ENCODE assay signal across 9 cellular contexts in the genomic region with DNA sequence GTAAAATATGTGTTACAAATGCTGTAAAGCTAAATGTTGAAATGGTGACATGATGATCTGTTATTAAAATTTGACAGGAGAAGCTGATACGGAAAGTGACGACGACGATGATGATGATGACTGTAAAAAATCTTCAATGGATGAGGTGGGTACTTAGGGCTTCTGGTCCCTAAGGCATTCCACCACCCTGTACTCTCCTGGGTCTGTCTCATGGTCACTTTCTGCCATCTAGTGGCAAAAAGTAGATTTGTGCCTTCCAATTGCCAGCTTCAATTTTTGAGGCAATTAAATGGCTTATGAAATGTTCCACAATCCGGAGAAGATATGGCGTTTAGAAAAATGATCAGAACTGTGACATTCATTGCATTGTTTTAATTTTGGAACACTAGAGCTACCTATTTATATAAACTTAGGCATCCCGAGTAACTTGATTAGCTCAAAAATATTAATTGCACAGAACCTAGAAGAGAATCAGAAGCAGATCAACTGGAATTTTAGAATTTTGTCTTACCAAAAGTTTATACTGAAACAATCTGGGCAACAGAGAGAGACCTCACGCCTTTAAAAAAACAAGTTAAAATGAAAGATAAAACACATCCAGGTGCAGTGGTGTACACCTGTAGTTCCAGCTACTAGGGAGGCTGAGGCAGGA.
DNase-seq lines count a peak whose midpoint lies in the region; ATAC-seq, FAIRE-seq and TF ChIP-seq lines count a peak whose summit lies in the region.
"Had no signal": no experiment of that assay in that cellular context is flagged by ENCODE, and none has a peak within 500 bp of the region (broad histone marks: within the 10 kb centered on the region; RNA-seq: fewer than 3 reads in every experiment).

No MANE protein-coding gene starts in this region.

- H3K79me2 ChIP-seq in Loucy (ENCODE audit: insufficient read depth, low read length): no peaks in the 10 kb centered on the region

- H3K4me3 ChIP-seq in Loucy (ENCODE audit: low read length, poor library complexity, severe bottlenecking) (no peak overlapping the region), left lung (no peak overlapping the region), thoracic aorta (no peak overlapping the region)

- H3K4me1 Mint-ChIP-seq in activated T-cell treated with anti-CD3 and anti-CD28 coated beads, Interleukin-2, amount 50 U/mL, for 24 hours (ENCODE audit: low read depth): no peaks in the 10 kb centered on the region
- no peaks in the 10 kb centered on the region for H3K4me1 Mint-ChIP-seq in chondrocyte (ENCODE audit: low read depth)

- no peak overlapping the region for H3K4me2 ChIP-seq in Loucy (ENCODE audit: low read depth, low read length, poor library complexity, severe bottlenecking)

- H3K36me3 ChIP-seq in Loucy (ENCODE audit: insufficient read depth, low read length): peaks cover 7% of the 10 kb centered on the region
- H3K36me3 ChIP-seq in left lung: no peaks in the 10 kb centered on the region
- no peaks in the 10 kb centered on the region for H3K36me3 ChIP-seq in thoracic aorta

- H3K27ac ChIP-seq in left lung (no peak overlapping the region), thoracic aorta (no peak overlapping the region)

- H3K4me1 ChIP-seq in Loucy (ENCODE audit: insufficient read depth, low read length, poor library complexity, severe bottlenecking) (no peaks in the 10 kb centered on the region), left lung (peaks cover 0 to 4% of the 10 kb centered on the region in 2 donors), thoracic aorta (ENCODE audit: control insufficient read depth in 1 of 2, low read depth in 2 of 2) (no peaks in the 10 kb centered on the region)

- intact Hi-C loops in left lung (cut with DNase I): loop anchor here in 1 of 2 donors (5.0 to 10.0 kb wide), 2 partner anchors 598 to 680 kb away; no protein-coding TSS in a partner anchor

- TF ChIP-seq CTCF in Loucy (conservative IDR thresholded peaks at IDR 0.05; ENCODE audit: low read length) (peak; percentile 94), chondrocyte (IDR thresholded peaks at IDR 0.05) (peak; percentile 96), left lung (IDR thresholded peaks at IDR 0.05) (peak; percentile 72 to 79), thoracic aorta (IDR thresholded peaks at IDR 0.05) (peak; percentile 52)

- DNase-seq in activated T-cell treated with anti-CD3 and anti-CD28 coated beads for 24 hours (ENCODE audit: low read depth) (peak; percentile 4), H4 (ENCODE audit: low spot score) (peak; percentile 60), RCC 7860 (ENCODE audit: low spot score) (peak; percentile 50), chondrocyte (ENCODE audit: low spot score) (no peak), left lung (no peak), thoracic aorta (ENCODE audit: low spot score) (no peak)
- DNase-seq in activated T-cell treated with anti-CD3 and anti-CD28 coated beads, Interleukin-2, amount 50 U/mL, for 24 hours: no peak

- no peak overlapping the region for H3K4me3 Mint-ChIP-seq in activated T-cell treated with anti-CD3 and anti-CD28 coated beads, Interleukin-2, amount 50 U/mL, for 24 hours
- no peak overlapping the region for H3K4me3 Mint-ChIP-seq in chondrocyte (ENCODE audit: unreplicated experiment)
- H3K4me3 Mint-ChIP-seq: dendritic cell treated with granulocyte-macrophage colony-stimulating factor and Interleukin-4, amounts not matched to agents 40 ng/mL and 50 ng/mL, for 4 days had no signal

- no peaks in the 10 kb centered on the region for H4K20me1 ChIP-seq in Loucy (ENCODE audit: insufficient read depth, low read length, poor library complexity, severe bottlenecking)

- H3K9me3 ChIP-seq in Loucy (ENCODE audit: insufficient read depth, low read depth, low read length): no peaks in the 10 kb centered on the region
- no peaks in the 10 kb centered on the region for H3K9me3 ChIP-seq in left lung
- no peaks in the 10 kb centered on the region for H3K9me3 ChIP-seq in thoracic aorta

- H2AFZ ChIP-seq in Loucy (ENCODE audit: low read length): no peak overlapping the region

- peak; percentile 68 for FAIRE-seq in RCC 7860 (lab: Jason Lieb, UNC)

- H3K9me3 Mint-ChIP-seq in activated T-cell treated with anti-CD3 and anti-CD28 coated beads, Interleukin-2, amount 50 U/mL, for 24 hours: no peaks in the 10 kb centered on the region
- H3K9me3 Mint-ChIP-seq in chondrocyte (ENCODE audit: low read depth): no peaks in the 10 kb centered on the region
- H3K9me3 Mint-ChIP-seq: dendritic cell treated with granulocyte-macrophage colony-stimulating factor and Interleukin-4, amounts not matched to agents 40 ng/mL and 50 ng/mL, for 4 days had no signal

- ATAC-seq in left lung (peak; percentile 91), thoracic aorta (ENCODE audit: insufficient number of reproducible peaks, low FRiP score, low read depth) (no peak)

- H3K9me2 ChIP-seq in Loucy (replicated peaks; ENCODE audit: low read depth, low read length): no peaks in the 10 kb centered on the region

- H3K36me3 Mint-ChIP-seq in activated T-cell treated with anti-CD3 and anti-CD28 coated beads, Interleukin-2, amount 50 U/mL, for 24 hours (ENCODE audit: low read depth): no peaks in the 10 kb centered on the region
- H3K36me3 Mint-ChIP-seq in chondrocyte (ENCODE audit: low read depth): no peaks in the 10 kb centered on the region

- H3K9ac ChIP-seq in Loucy (ENCODE audit: low read depth, low read length, poor library complexity, severe bottlenecking): no peak overlapping the region

- no peak overlapping the region for H3K27ac Mint-ChIP-seq in activated T-cell treated with anti-CD3 and anti-CD28 coated beads, Interleukin-2, amount 50 U/mL, for 24 hours
- H3K27ac Mint-ChIP-seq in chondrocyte (ENCODE audit: unreplicated experiment): no peak overlapping the region
- H3K27ac Mint-ChIP-seq: dendritic cell treated with granulocyte-macrophage colony-stimulating factor and Interleukin-4, amounts not matched to agents 40 ng/mL and 50 ng/mL, for 4 days had no signal

- H3F3A ChIP-seq in Loucy (ENCODE audit: low read depth): no peaks in the 10 kb centered on the region

- H3K27me3 ChIP-seq in Loucy (ENCODE audit: insufficient read depth, low read length, poor library complexity, severe bottlenecking): no peaks in the 10 kb centered on the region
- H3K27me3 ChIP-seq in left lung: no peaks in the 10 kb centered on the region
- no peaks in the 10 kb centered on the region for H3K27me3 ChIP-seq in thoracic aorta (replicated peaks; ENCODE audit: insufficient read depth)

- H3K27me3 Mint-ChIP-seq in activated T-cell treated with anti-CD3 and anti-CD28 coated beads, Interleukin-2, amount 50 U/mL, for 24 hours: no peaks in the 10 kb centered on the region
- no peaks in the 10 kb centered on the region for H3K27me3 Mint-ChIP-seq in chondrocyte (ENCODE audit: low read depth)
- H3K27me3 Mint-ChIP-seq: dendritic cell treated with granulocyte-macrophage colony-stimulating factor and Interleukin-4, amounts not matched to agents 40 ng/mL and 50 ng/mL, for 4 days had no signal

Comparison
In these comparisons a context has a peak if more than half of its experiments do, and no peak if none do; other contexts are left out.
1. DNase-seq: peak in activated T-cell treated with anti-CD3 and anti-CD28 coated beads for 24 hours (single experiment), H4 (single experiment) and RCC 7860 (single experiment); none in activated T-cell treated with anti-CD3 and anti-CD28 coated beads, Interleukin-2, amount 50 U/mL, for 24 hours (single experiment), chondrocyte (single experiment), left lung (0 of 2) and thoracic aorta (single experiment).
2. Peak in every context shown above with its lines, with median percentiles within 50 percentile points of each other: CTCF ChIP-seq.